In the genomic region with DNA sequence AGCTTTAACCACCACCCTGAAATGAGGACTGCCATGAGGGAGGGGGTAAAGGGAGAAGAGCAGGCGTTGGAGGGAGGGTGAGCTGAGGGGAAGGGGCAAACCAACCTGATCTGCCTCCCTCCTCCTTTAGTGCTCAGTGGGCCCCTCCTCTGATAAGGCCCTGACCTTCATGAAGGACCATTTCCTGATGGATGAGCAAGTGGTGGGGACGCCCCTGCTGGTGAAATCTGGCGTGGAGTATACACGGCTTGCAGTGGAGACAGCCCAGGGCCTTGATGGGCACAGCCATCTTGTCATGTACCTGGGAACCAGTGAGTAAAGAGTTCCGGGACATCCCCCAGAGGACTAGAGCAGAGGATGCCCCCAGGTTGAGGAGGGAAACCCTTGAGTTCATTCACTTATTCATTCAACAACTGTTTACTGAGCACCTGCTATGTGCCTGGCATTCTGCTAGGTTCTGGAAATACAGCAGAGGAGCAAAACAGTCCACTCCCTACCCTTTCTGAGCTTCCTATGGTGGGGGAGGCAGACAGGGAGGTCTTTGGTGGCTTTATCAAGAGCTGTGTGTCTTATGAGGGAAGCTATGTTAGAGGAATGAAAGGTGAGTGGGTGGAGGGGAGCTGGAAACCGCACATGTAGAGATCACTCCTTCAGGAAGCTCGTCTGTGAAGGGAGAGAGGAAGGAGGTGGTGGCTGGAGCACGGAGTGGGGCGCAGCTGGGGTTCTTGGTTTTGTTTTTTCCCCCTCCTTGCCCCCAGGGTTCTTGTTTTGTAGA, we compare ENCODE assay signal across 15 cellular contexts. TPM values are rescaled to one million over a fixed set of nuclear protein-coding genes. Genes with fewer than 3 reads are reported as not detected.
DNase-seq lines count a peak whose midpoint lies in the region; ATAC-seq and TF ChIP-seq lines count a peak whose summit lies in the region.
"Had no signal": no experiment of that assay in that cellular context is flagged by ENCODE, and none has a peak within 500 bp of the region (broad histone marks: within the 10 kb centered on the region; RNA-seq: fewer than 3 reads in every experiment).

No MANE protein-coding gene starts in this region.

- no peaks in the 10 kb centered on the region for H3K79me2 ChIP-seq in DND-41 (ENCODE audit: insufficient read depth, low read length)
- H3K79me2 ChIP-seq in KMS-11 (ENCODE audit: insufficient read depth, low read depth): no peaks in the 10 kb centered on the region

- H3K27me3 Mint-ChIP-seq in central memory CD8-positive, alpha-beta T cell: no peaks in the 10 kb centered on the region
- no peaks in the 10 kb centered on the region for H3K27me3 Mint-ChIP-seq in CD8-positive, alpha-beta T cell (ENCODE audit: low read depth)
- no peaks in the 10 kb centered on the region for H3K27me3 Mint-ChIP-seq in naive thymus-derived CD4-positive, alpha-beta T cell

- H3K27me3 ChIP-seq in A673 (replicated peaks; ENCODE audit: insufficient read depth, low read depth, low read length, poor library complexity): no peaks in the 10 kb centered on the region
- H3K27me3 ChIP-seq in DND-41 (ENCODE audit: insufficient read depth, low read length, poor library complexity): peaks cover 5% of the 10 kb centered on the region
- H3K27me3 ChIP-seq in KMS-11 (ENCODE audit: insufficient read depth, low read depth): peaks cover 27% of the 10 kb centered on the region; the same call in 1 of the 2 replicates
- no peaks in the 10 kb centered on the region for H3K27me3 ChIP-seq in CD8-positive, alpha-beta T cell (ENCODE audit: insufficient read depth, low read length)
- no peaks in the 10 kb centered on the region for H3K27me3 ChIP-seq in naive thymus-derived CD4-positive, alpha-beta T cell (ENCODE audit: control insufficient read depth in 2 of 2, insufficient read depth in 2 of 2, low read length in 2 of 2)
- H3K27me3 ChIP-seq: foreskin keratinocyte, pancreas had no signal

- no peaks in the 10 kb centered on the region for H4K20me1 ChIP-seq in DND-41 (ENCODE audit: insufficient read depth, low read length)
- H4K20me1 ChIP-seq in KMS-11 (ENCODE audit: insufficient read depth): no peaks in the 10 kb centered on the region

- intact Hi-C loops in A673 (cut with micrococcal nuclease; ENCODE audit: unreplicated experiment): no loop called here
- intact Hi-C loops in CD8-positive, alpha-beta T cell (cut with DNase I, micrococcal nuclease): no loop called here
- intact Hi-C loops in naive thymus-derived CD4-positive, alpha-beta T cell (cut with micrococcal nuclease): no loop called here

- TF ChIP-seq CTCF in A673 (conservative IDR thresholded peaks at IDR 0.05; ENCODE audit: low read depth, low read length): peak; percentile 28; the same call in 1 of the 2 replicates
- no peak for TF ChIP-seq CTCF in DND-41 (IDR thresholded peaks at IDR 0.05; ENCODE audit: borderline replicate concordance, extremely low read depth, low read length, poor library complexity, severe bottlenecking)
- TF ChIP-seq CTCF in KMS-11 (conservative IDR thresholded peaks at IDR 0.05; ENCODE audit: low read depth, low read length): peak; percentile 51
- no peak for TF ChIP-seq CTCF in CD8-positive, alpha-beta T cell (IDR thresholded peaks at IDR 0.05)

- H3K4me1 Mint-ChIP-seq in central memory CD8-positive, alpha-beta T cell: peaks cover under 1% of the 10 kb centered on the region
- H3K4me1 Mint-ChIP-seq in CD8-positive, alpha-beta T cell (ENCODE audit: low read depth): peaks cover 4% of the 10 kb centered on the region
- peaks cover 1 to 8% (median 6%) of the 10 kb centered on the region in 7 donors for H3K4me1 Mint-ChIP-seq in naive thymus-derived CD4-positive, alpha-beta T cell

- H3K4me3 Mint-ChIP-seq in central memory CD8-positive, alpha-beta T cell: no peak overlapping the region
- H3K4me3 Mint-ChIP-seq in CD8-positive, alpha-beta T cell: no peak overlapping the region
- no peak overlapping the region for H3K4me3 Mint-ChIP-seq in naive thymus-derived CD4-positive, alpha-beta T cell

- no peaks in the 10 kb centered on the region for H3K9me3 Mint-ChIP-seq in central memory CD8-positive, alpha-beta T cell
- no peaks in the 10 kb centered on the region for H3K9me3 Mint-ChIP-seq in CD8-positive, alpha-beta T cell
- no peaks in the 10 kb centered on the region for H3K9me3 Mint-ChIP-seq in naive thymus-derived CD4-positive, alpha-beta T cell

- POLR2A ChIA-PET in A673 (lab: Charles Lee; ENCODE audit: low non-redundant PET): no interaction called here
- POLR2A ChIA-PET in CD8-positive, alpha-beta T cell (lab: Charles Lee): no interaction called here
- POLR2A ChIA-PET in naive thymus-derived CD4-positive, alpha-beta T cell (lab: Charles Lee): interaction anchor here (0.7 to 1.7 kb wide), 3 partner anchors 8 to 52 kb away, joined by 3 to 6 read pairs (median 3); partner anchors contain the start of gene SLC25A44

- H3K9ac ChIP-seq in DND-41 (ENCODE audit: low read depth, low read length): no peak overlapping the region
- no peak overlapping the region for H3K9ac ChIP-seq in KMS-11

- H3K36me3 ChIP-seq in A673 (ENCODE audit: insufficient read depth, low read length, poor library complexity, severe bottlenecking): no peaks in the 10 kb centered on the region
- H3K36me3 ChIP-seq in DND-41 (ENCODE audit: insufficient read depth, low read length): no peaks in the 10 kb centered on the region
- no peaks in the 10 kb centered on the region for H3K36me3 ChIP-seq in KMS-11 (ENCODE audit: insufficient read depth)
- no peaks in the 10 kb centered on the region for H3K36me3 ChIP-seq in CD8-positive, alpha-beta T cell (ENCODE audit: insufficient read depth, low read length)
- H3K36me3 ChIP-seq in naive thymus-derived CD4-positive, alpha-beta T cell (ENCODE audit: control insufficient read depth in 2 of 3, insufficient read depth in 3 of 3, low read length in 3 of 3): no peaks in the 10 kb centered on the region
- H3K36me3 ChIP-seq: left ventricle myocardium inferior, pancreas had no signal

- no peak overlapping the region for H3K4me2 ChIP-seq in DND-41 (ENCODE audit: insufficient read depth, low read length)
- H3K4me2 ChIP-seq in KMS-11: no peak overlapping the region

- H3K27ac ChIP-seq in A673 (ENCODE audit: low read depth, low read length, poor library complexity, severe bottlenecking) (no peak overlapping the region), DND-41 (ENCODE audit: low read length) (no peak overlapping the region), KMS-11 (no peak overlapping the region)
- no peak overlapping the region for H3K27ac ChIP-seq in CD8-positive, alpha-beta T cell (ENCODE audit: low read depth, low read length)
- H3K27ac ChIP-seq in naive thymus-derived CD4-positive, alpha-beta T cell (ENCODE audit: low read depth, low read length): no peak overlapping the region
- H3K27ac ChIP-seq: foreskin keratinocyte, left ventricle myocardium inferior, pancreas had no signal

- peak overlapping the region; percentile 16 for H3K27ac Mint-ChIP-seq in central memory CD8-positive, alpha-beta T cell (ENCODE audit: low read depth)
- no peak overlapping the region for H3K27ac Mint-ChIP-seq in CD8-positive, alpha-beta T cell
- H3K27ac Mint-ChIP-seq in naive thymus-derived CD4-positive, alpha-beta T cell: no peak overlapping the region

- H3K9me3 ChIP-seq in A673 (ENCODE audit: low read depth, low read length, poor library complexity, severe bottlenecking): no peaks in the 10 kb centered on the region
- H3K9me3 ChIP-seq in DND-41 (ENCODE audit: insufficient read depth, low read length, severe bottlenecking): no peaks in the 10 kb centered on the region
- H3K9me3 ChIP-seq in CD8-positive, alpha-beta T cell (ENCODE audit: low read length): no peaks in the 10 kb centered on the region
- no peaks in the 10 kb centered on the region for H3K9me3 ChIP-seq in naive thymus-derived CD4-positive, alpha-beta T cell (ENCODE audit: control insufficient read depth in 2 of 3, low read length in 3 of 3)
- H3K9me3 ChIP-seq: left ventricle myocardium inferior, pancreas had no signal

- no TSS peak for BruUV-seq in A673 (replicated peaks; lab: Mats Ljungman, UMichigan)

- ATAC-seq in DND-41 (ENCODE audit: insufficient read depth, low read depth): 0 out of 3 replicates have a peak, but pooled peaks have one; percentile 22
- no peak for ATAC-seq in central memory CD8-positive, alpha-beta T cell (replicated peaks; ENCODE audit: extremely low read depth, poor library complexity, severe bottlenecking)
- no peak for ATAC-seq in CD8-positive, alpha-beta T cell
- no peak for ATAC-seq in naive thymus-derived CD4-positive, alpha-beta T cell
- ATAC-seq in GM21529 (IDR thresholded peaks at IDR 0.05; ENCODE audit: unreplicated experiment): no peak
- ATAC-seq: foreskin keratinocyte, pancreas had no signal

- H3K4me1 ChIP-seq in A673 (ENCODE audit: insufficient read depth, low read length, poor library complexity, severe bottlenecking): no peaks in the 10 kb centered on the region
- no peaks in the 10 kb centered on the region for H3K4me1 ChIP-seq in DND-41 (ENCODE audit: insufficient read depth, low read length)
- peaks cover 4% of the 10 kb centered on the region for H3K4me1 ChIP-seq in KMS-11 (ENCODE audit: low read depth, poor library complexity, severe bottlenecking)
- H3K4me1 ChIP-seq in CD8-positive, alpha-beta T cell (ENCODE audit: insufficient read depth, low read length): peaks cover 7% of the 10 kb centered on the region
- peaks cover 1 to 2% of the 10 kb centered on the region in 2 donors for H3K4me1 ChIP-seq in naive thymus-derived CD4-positive, alpha-beta T cell (ENCODE audit: control insufficient read depth in 2 of 2, insufficient read depth in 2 of 2, low read length in 2 of 2)
- H3K4me1 ChIP-seq: foreskin keratinocyte, left ventricle myocardium inferior, pancreas had no signal

- CTCF ChIA-PET in A673 (lab: Charles Lee): interaction anchor here (0.5 to 1.5 kb wide), 2 partner anchors 28 to 31 kb away, joined by 3 to 6 read pairs; no protein-coding TSS in a partner anchor
- CTCF ChIA-PET in CD8-positive, alpha-beta T cell (lab: Charles Lee): interaction anchor here (0.6 to 1.0 kb wide), 5 partner anchors 29 to 52 kb away, joined by 3 read pairs; no protein-coding TSS in a partner anchor
- CTCF ChIA-PET in naive thymus-derived CD4-positive, alpha-beta T cell (lab: Charles Lee): interaction anchor here (1.3 kb wide), 1 partner anchor 52 kb away, joined by 5 read pairs; no protein-coding TSS in a partner anchor

- DNase-seq in A673 (ENCODE audit: low spot score): no peak
- no peak for DNase-seq in DND-41
- no peak for DNase-seq in central memory CD8-positive, alpha-beta T cell (ENCODE audit: low spot score in 2 of 2)
- DNase-seq in CD8-positive, alpha-beta T cell: no peak
- no peak for DNase-seq in naive thymus-derived CD4-positive, alpha-beta T cell
- DNase-seq in glomerular visceral epithelial cell (ENCODE audit: extremely low spot score): no peak
- DNase-seq: AML-193; amygdala; foreskin keratinocyte; left ventricle myocardium inferior; pancreas; stimulated activated CD4-positive, alpha-beta T cell treated with anti-CD3 and anti-CD28 coated beads, Interleukin-4, amount 100 ng/mL, for 24 hours; stimulated activated CD8-positive, alpha-beta memory T cell treated with anti-CD3 and anti-CD28 coated beads, Interleukin-4, amount 100 ng/mL, for 48 hours had no signal

- H2AFZ ChIP-seq in DND-41 (ENCODE audit: low read depth, low read length): no peak overlapping the region
- no peak overlapping the region for H2AFZ ChIP-seq in KMS-11 (ENCODE audit: low read depth)

- H3K4me3 ChIP-seq in A673 (ENCODE audit: low read depth, low read length, poor library complexity, severe bottlenecking) (no peak overlapping the region), DND-41 (ENCODE audit: low read depth in 1 of 2, low read length in 2 of 2) (no peak overlapping the region), KMS-11 (IDR thresholded peaks at IDR 0.05; ENCODE audit: insufficient read depth, low read depth, low read length) (no peak overlapping the region)
- H3K4me3 ChIP-seq in CD8-positive, alpha-beta T cell (ENCODE audit: low read depth, low read length): no peak overlapping the region
- no peak overlapping the region for H3K4me3 ChIP-seq in naive thymus-derived CD4-positive, alpha-beta T cell (ENCODE audit: low read length)
- H3K4me3 ChIP-seq: left ventricle myocardium inferior, pancreas had no signal

- peaks cover 19% of the 10 kb centered on the region for H3K36me3 Mint-ChIP-seq in central memory CD8-positive, alpha-beta T cell (ENCODE audit: insufficient read depth)
- no peaks in the 10 kb centered on the region for H3K36me3 Mint-ChIP-seq in CD8-positive, alpha-beta T cell
- H3K36me3 Mint-ChIP-seq in naive thymus-derived CD4-positive, alpha-beta T cell: no peaks in the 10 kb centered on the region

RNA-seq across cellular contexts. Expression of gene SEMA4A, which starts 19.5 kb away (rescaled TPM):
- total RNA-seq in A673 (2021): 0.77 and 0.92 TPM in 2 replicates
- 1 to 10 TPM; 2.9 to 4.0 TPM for total RNA-seq in CD8-positive, alpha-beta T cell
- 10 to 100 TPM in 1 of 5 experiments, 1 to 10 TPM in 4; 1.8 to 48.6 (median 3.8) TPM for total RNA-seq in naive thymus-derived CD4-positive, alpha-beta T cell
- under 1 TPM; 0.06 to 0.24 TPM for polyA plus RNA-seq in naive thymus-derived CD4-positive, alpha-beta T cell

RNA-seq across cellular contexts. Expression of gene SLC25A44, which starts 21.0 kb away (rescaled TPM):
- total RNA-seq in A673 (2021): 28.9 and 30.9 TPM in 2 replicates
- total RNA-seq in CD8-positive, alpha-beta T cell: 10 to 100 TPM; 12.1 to 12.6 TPM
- total RNA-seq in naive thymus-derived CD4-positive, alpha-beta T cell: 10 to 100 TPM; 17.8 to 38.4 (median 19.6) TPM
- polyA plus RNA-seq in naive thymus-derived CD4-positive, alpha-beta T cell: 10 to 100 TPM in 1 of 2 donors, 1 to 10 TPM in 1; 8.3 to 21.2 TPM

RNA-seq across cellular contexts. Expression of gene PMF1, which starts 39.9 kb away (rescaled TPM):
- total RNA-seq in A673 (2021): 89.6 and 96.6 TPM in 2 replicates
- 10 to 100 TPM; 72.1 to 74.4 TPM for total RNA-seq in CD8-positive, alpha-beta T cell
- 10 to 100 TPM; 42.2 to 76.1 (median 58.2) TPM for total RNA-seq in naive thymus-derived CD4-positive, alpha-beta T cell
- 10 to 100 TPM; 72.4 to 81.2 TPM for polyA plus RNA-seq in naive thymus-derived CD4-positive, alpha-beta T cell

RNA-seq across cellular contexts. Expression of gene LMNA, which starts 58.4 kb away (rescaled TPM):
- total RNA-seq in A673 (2021): 204 and 225 TPM in 2 replicates
- 100 to 1,000 TPM; 281 to 298 TPM for total RNA-seq in CD8-positive, alpha-beta T cell
- total RNA-seq in naive thymus-derived CD4-positive, alpha-beta T cell: 100 to 1,000 TPM in 2 of 5 experiments, 10 to 100 TPM in 1, 1 to 10 TPM in 2; 5.5 to 470 (median 18.0) TPM
- under 1 TPM in 1 of 2 donors, not detected in 1; 0.20 TPM for polyA plus RNA-seq in naive thymus-derived CD4-positive, alpha-beta T cell

Comparison
In these comparisons a context has a peak if more than half of its experiments do, and no peak if none do; other contexts are left out.
1. CTCF ChIP-seq: peak in A673 (single experiment) and KMS-11 (single experiment); none in DND-41 (single experiment) and CD8-positive, alpha-beta T cell (single experiment).